In the genomic region with DNA sequence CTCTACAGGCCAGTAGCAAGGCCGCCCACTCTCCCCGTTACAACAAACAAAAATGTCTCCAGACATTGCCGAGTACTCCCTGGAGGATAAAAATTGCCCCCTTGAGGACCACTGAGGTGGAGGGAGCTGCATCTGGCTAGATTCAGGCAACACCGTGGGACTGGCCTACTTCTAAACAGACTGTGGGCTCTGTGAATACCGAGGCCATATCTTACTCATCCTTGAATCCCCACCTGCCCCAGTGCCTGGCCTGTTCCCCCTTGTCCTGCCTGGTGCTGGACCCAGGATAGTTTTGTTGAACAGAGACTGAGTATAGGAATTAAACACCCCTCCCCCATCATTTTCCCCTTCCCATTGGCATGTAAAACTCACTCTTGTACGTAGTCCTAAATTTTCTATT, we compare ENCODE assay signal across 1 cellular context.
TF ChIP-seq lines count a peak whose summit lies in the region.

No MANE protein-coding gene starts in this region.

TF ChIP-seq in A549, 52 proteins besides CTCF, POLR2A, EP300 and RAD21 (continued from another document):
- TF ChIP-seq MYC (IDR thresholded peaks at IDR 0.05; ENCODE audit: borderline replicate concordance, low read length), result no peak
